ENCODE assay signal across 1 cellular context in genomic region chr13:27839809-27840467, GRCh38.
A peak's percentile ranks its signal among the peaks of the same experiment; 100 is the strongest.
TF ChIP-seq lines count a peak whose summit lies in the region.

No MANE protein-coding gene starts in this region.

TF ChIP-seq in HEK293, 187 proteins besides CTCF, POLR2A, EP300 and RAD21 (continued from another document):
- TF ChIP-seq OSR2 (tag by site-specific recombination; IDR thresholded peaks at IDR 0.05) (no peak), ZNF335 (tag by site-specific recombination; conservative IDR thresholded peaks at IDR 0.05) (peak; percentile 46; the same call in 1 of the 2 replicates), ZNF664 (tag by site-specific recombination; IDR thresholded peaks at IDR 0.05) (no peak), BCL11A (tag by site-specific recombination; IDR thresholded peaks at IDR 0.05; ENCODE audit: low read depth) (0 out of 2 replicates have a peak, but pooled peaks have one; percentile 41), ZNF266 (tag by site-specific recombination; IDR thresholded peaks at IDR 0.05; ENCODE audit: low read depth) (no peak), ZBTB48 (tag by site-specific recombination; IDR thresholded peaks at IDR 0.05) (0 out of 2 replicates have a peak, but pooled peaks have one; percentile 42), ZSCAN30 (tag by site-specific recombination; IDR thresholded peaks at IDR 0.05) (no peak), PRDM1 (tag by site-specific recombination; IDR thresholded peaks at IDR 0.05) (peak; percentile 68), ZNF416 (tag by site-specific recombination; IDR thresholded peaks at IDR 0.05) (no peak), ZNF791 (tag by site-specific recombination; IDR thresholded peaks at IDR 0.05) (no peak), KLF7 (tag by site-specific recombination; IDR thresholded peaks at IDR 0.05; ENCODE audit: borderline replicate concordance) (no peak), ZEB2 (tag by site-specific recombination; IDR thresholded peaks at IDR 0.05) (peak; percentile 60; the same call in 1 of the 2 replicates), HOXC10 (CRISPR knock-in tag; IDR thresholded peaks at IDR 0.05) (no peak), ZNF157 (tag by site-specific recombination; IDR thresholded peaks at IDR 0.05) (no peak), ZNF184 (tag by site-specific recombination; IDR thresholded peaks at IDR 0.05) (no peak), ZNF24 (tag by site-specific recombination; IDR thresholded peaks at IDR 0.05) (0 out of 2 replicates have a peak, but pooled peaks have one; percentile 36), SP7 (tag by site-specific recombination; IDR thresholded peaks at IDR 0.05) (no peak), ZNF843 (tag by site-specific recombination; IDR thresholded peaks at IDR 0.05) (peak; percentile 18; the same call in 1 of the 2 replicates), WT1 (tag by site-specific recombination; IDR thresholded peaks at IDR 0.05) (0 out of 2 replicates have a peak, but pooled peaks have one; percentile 21), KLF17 (tag by site-specific recombination; IDR thresholded peaks at IDR 0.05) (no peak), ZFP69B (tag by site-specific recombination; IDR thresholded peaks at IDR 0.05) (0 out of 2 replicates have a peak, but pooled peaks have one; percentile 21), ZNF558 (tag by site-specific recombination; IDR thresholded peaks at IDR 0.05) (no peak), ZBTB21 (tag by site-specific recombination; IDR thresholded peaks at IDR 0.05) (peak; percentile 71; the same call in 1 of the 2 replicates), HOXA7 (CRISPR knock-in tag; IDR thresholded peaks at IDR 0.05; ENCODE audit: borderline replicate concordance) (no peak), ZNF404 (tag by site-specific recombination; IDR thresholded peaks at IDR 0.05) (no peak), ZNF391 (tag by site-specific recombination; IDR thresholded peaks at IDR 0.05; ENCODE audit: borderline replicate concordance, low read depth) (no peak), FEZF1 (tag by site-specific recombination; IDR thresholded peaks at IDR 0.05) (peak; percentile 62), IKZF3 (tag by site-specific recombination; IDR thresholded peaks at IDR 0.05) (peak; percentile 64), ZNF366 (tag by site-specific recombination; conservative IDR thresholded peaks at IDR 0.05) (peak; percentile 45; the same call in 1 of the 2 replicates), ZNF777 (tag by site-specific recombination; IDR thresholded peaks at IDR 0.05; ENCODE audit: borderline replicate concordance) (no peak), SP2 (tag by site-specific recombination; IDR thresholded peaks at IDR 0.05) (no peak), ZXDB (tag by site-specific recombination; IDR thresholded peaks at IDR 0.05) (peak; percentile 58; the same call in 1 of the 2 replicates), ZNF610 (tag by site-specific recombination; IDR thresholded peaks at IDR 0.05; ENCODE audit: borderline replicate concordance) (no peak)
- TF ChIP-seq, protein P1, sequence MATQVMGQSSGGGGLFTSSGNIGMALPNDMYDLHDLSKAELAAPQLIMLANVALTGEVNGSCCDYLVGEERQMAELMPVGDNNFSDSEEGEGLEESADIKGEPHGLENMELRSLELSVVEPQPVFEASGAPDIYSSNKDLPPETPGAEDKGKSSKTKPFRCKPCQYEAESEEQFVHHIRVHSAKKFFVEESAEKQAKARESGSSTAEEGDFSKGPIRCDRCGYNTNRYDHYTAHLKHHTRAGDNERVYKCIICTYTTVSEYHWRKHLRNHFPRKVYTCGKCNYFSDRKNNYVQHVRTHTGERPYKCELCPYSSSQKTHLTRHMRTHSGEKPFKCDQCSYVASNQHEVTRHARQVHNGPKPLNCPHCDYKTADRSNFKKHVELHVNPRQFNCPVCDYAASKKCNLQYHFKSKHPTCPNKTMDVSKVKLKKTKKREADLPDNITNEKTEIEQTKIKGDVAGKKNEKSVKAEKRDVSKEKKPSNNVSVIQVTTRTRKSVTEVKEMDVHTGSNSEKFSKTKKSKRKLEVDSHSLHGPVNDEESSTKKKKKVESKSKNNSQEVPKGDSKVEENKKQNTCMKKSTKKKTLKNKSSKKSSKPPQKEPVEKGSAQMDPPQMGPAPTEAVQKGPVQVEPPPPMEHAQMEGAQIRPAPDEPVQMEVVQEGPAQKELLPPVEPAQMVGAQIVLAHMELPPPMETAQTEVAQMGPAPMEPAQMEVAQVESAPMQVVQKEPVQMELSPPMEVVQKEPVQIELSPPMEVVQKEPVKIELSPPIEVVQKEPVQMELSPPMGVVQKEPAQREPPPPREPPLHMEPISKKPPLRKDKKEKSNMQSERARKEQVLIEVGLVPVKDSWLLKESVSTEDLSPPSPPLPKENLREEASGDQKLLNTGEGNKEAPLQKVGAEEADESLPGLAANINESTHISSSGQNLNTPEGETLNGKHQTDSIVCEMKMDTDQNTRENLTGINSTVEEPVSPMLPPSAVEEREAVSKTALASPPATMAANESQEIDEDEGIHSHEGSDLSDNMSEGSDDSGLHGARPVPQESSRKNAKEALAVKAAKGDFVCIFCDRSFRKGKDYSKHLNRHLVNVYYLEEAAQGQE (tag by site-specific recombination; IDR thresholded peaks at IDR 0.05), result no peak
- TF ChIP-seq, protein P2, sequence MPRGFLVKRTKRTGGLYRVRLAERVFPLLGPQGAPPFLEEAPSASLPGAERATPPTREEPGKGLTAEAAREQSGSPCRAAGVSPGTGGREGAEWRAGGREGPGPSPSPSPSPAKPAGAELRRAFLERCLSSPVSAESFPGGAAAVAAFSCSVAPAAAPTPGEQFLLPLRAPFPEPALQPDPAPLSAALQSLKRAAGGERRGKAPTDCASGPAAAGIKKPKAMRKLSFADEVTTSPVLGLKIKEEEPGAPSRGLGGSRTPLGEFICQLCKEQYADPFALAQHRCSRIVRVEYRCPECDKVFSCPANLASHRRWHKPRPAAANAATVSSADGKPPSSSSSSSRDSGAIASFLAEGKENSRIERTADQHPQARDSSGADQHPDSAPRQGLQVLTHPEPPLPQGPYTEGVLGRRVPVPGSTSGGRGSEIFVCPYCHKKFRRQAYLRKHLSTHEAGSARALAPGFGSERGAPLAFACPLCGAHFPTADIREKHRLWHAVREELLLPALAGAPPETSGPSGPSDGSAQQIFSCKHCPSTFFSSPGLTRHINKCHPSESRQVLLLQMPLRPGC (tag by site-specific recombination; IDR thresholded peaks at IDR 0.05), result 0 out of 2 replicates have a peak, but pooled peaks have one; percentile 39
- TF ChIP-seq, protein P3, sequence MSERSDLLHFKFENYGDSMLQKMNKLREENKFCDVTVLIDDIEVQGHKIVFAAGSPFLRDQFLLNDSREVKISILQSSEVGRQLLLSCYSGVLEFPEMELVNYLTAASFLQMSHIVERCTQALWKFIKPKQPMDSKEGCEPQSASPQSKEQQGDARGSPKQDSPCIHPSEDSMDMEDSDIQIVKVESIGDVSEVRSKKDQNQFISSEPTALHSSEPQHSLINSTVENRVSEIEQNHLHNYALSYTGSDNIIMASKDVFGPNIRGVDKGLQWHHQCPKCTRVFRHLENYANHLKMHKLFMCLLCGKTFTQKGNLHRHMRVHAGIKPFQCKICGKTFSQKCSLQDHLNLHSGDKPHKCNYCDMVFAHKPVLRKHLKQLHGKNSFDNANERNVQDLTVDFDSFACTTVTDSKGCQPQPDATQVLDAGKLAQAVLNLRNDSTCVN (tag by site-specific recombination; optimal IDR thresholded peaks at IDR 0.05), result no peak
